In the genomic region with DNA sequence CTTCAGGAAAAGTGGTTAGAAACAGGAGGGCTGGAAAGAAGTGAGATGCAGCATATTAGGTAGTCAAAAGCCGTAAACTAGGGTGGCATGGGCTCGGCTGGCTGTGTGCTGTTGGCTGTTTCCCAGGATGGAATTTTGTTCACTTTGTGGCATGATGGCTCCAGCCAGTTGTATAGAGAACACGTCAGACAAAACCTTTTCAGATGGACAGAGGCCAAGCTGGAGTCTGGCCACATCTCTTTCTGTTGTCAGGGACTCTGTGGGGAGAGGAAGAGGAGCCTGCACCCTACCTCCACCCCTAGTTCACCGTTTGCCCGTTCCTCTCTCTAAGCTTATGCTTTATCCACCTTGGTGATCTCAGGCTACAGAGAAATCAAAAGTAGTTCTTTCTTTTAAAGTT, we compare ENCODE assay signal across 11 cellular contexts. TPM values are rescaled to one million over a fixed set of nuclear protein-coding genes. Genes with fewer than 3 reads are reported as not detected.
A peak's percentile ranks its signal among the peaks of the same experiment; 100 is the strongest.
DNase-seq lines count a peak whose midpoint lies in the region; ATAC-seq and TF ChIP-seq lines count a peak whose summit lies in the region.
"Had no signal": no experiment of that assay in that cellular context is flagged by ENCODE, and none has a peak within 500 bp of the region (broad histone marks: within the 10 kb centered on the region; RNA-seq: fewer than 3 reads in every experiment).

No MANE protein-coding gene starts in this region.

- CTCF ChIA-PET in activated CD8-positive, alpha-beta T cell treated with anti-CD3 and anti-CD28 coated beads, Interleukin-2, amount 10 ng/mL, durations not matched to agents 7 days and 5 days (lab: Charles Lee) = interaction anchor here (2.6 to 3.4 kb wide), 2 partner anchors 23 to 111 kb away, joined by 9 to 15 read pairs; a partner anchor contains a TSS

- TF ChIP-seq CTCF in VCaP (conservative IDR thresholded peaks at IDR 0.05) (no peak), psoas muscle (IDR thresholded peaks at IDR 0.05) (no peak)

- H3K4me1 Mint-ChIP-seq in activated CD8-positive, alpha-beta T cell treated with anti-CD3 and anti-CD28 coated beads, Interleukin-2, amount 10 ng/mL, durations not matched to agents 7 days and 5 days (ENCODE audit: low read depth) = peaks cover 39% of the 10 kb centered on the region

- H3K9me3 ChIP-seq in psoas muscle = no peaks in the 10 kb centered on the region
- H3K9me3 ChIP-seq: MG63 had no signal

- peaks cover 61% of the 10 kb centered on the region for H3K36me3 Mint-ChIP-seq in activated CD8-positive, alpha-beta T cell treated with anti-CD3 and anti-CD28 coated beads, Interleukin-2, amount 10 ng/mL, durations not matched to agents 7 days and 5 days (ENCODE audit: low read depth)

- no peak overlapping the region for H3K4me3 Mint-ChIP-seq in activated CD8-positive, alpha-beta T cell treated with anti-CD3 and anti-CD28 coated beads, Interleukin-2, amount 10 ng/mL, durations not matched to agents 7 days and 5 days
- H3K4me3 Mint-ChIP-seq: CD8-positive, alpha-beta memory T cell had no signal

- DNase-seq in DMS 273 (lab: John Stamatoyannopoulos, UW; ENCODE audit: unreplicated experiment) (peak; percentile 80), glomerular visceral epithelial cell (ENCODE audit: extremely low spot score) (peak; percentile 59), psoas muscle (no peak), NOMO-1 treated with DMSO at 0.1 percent for 48 hours (lab: John Stamatoyannopoulos, UW; ENCODE audit: unreplicated experiment) (no peak), NCI-H510A treated with DMSO at 0.1 percent for 48 hours (lab: John Stamatoyannopoulos, UW) (no peak), AML-193 (lab: John Stamatoyannopoulos, UW) (no peak)
- DNase-seq in activated CD8-positive, alpha-beta T cell treated with anti-CD3 and anti-CD28 coated beads, Interleukin-2, amount 10 ng/mL, durations not matched to agents 7 days and 5 days = no peak
- DNase-seq: activated CD4-positive, alpha-beta T cell treated with anti-CD3 and anti-CD28 coated beads, Interleukin-2, amount 50 U/mL, for 1 hour; CD8-positive, alpha-beta memory T cell; MG63 had no signal

- H3K27ac ChIP-seq in VCaP (peak overlapping the region; percentile 69), psoas muscle (no peak overlapping the region)

- no peaks in the 10 kb centered on the region for H3K27me3 ChIP-seq in psoas muscle (ENCODE audit: insufficient read depth in 3 of 3, low read length in 2 of 3)
- H3K27me3 ChIP-seq: MG63 had no signal

- POLR2A ChIA-PET in activated CD8-positive, alpha-beta T cell treated with anti-CD3 and anti-CD28 coated beads, Interleukin-2, amount 10 ng/mL, durations not matched to agents 7 days and 5 days (lab: Charles Lee) = interaction anchor here (0.7 kb wide), 1 partner anchor 296 kb away, joined by 4 read pairs; no protein-coding TSS in a partner anchor

- intact Hi-C loops in psoas muscle (cut with DNase I) = no loop called here

- ATAC-seq in psoas muscle = peak; percentile 51 to 86 (median 76)
- no peak for ATAC-seq in activated CD8-positive, alpha-beta T cell treated with anti-CD3 and anti-CD28 coated beads, Interleukin-2, amount 10 ng/mL, durations not matched to agents 7 days and 5 days

- H3K27ac Mint-ChIP-seq in activated CD8-positive, alpha-beta T cell treated with anti-CD3 and anti-CD28 coated beads, Interleukin-2, amount 10 ng/mL, durations not matched to agents 7 days and 5 days = no peak overlapping the region

- no peaks in the 10 kb centered on the region for H3K27me3 Mint-ChIP-seq in activated CD8-positive, alpha-beta T cell treated with anti-CD3 and anti-CD28 coated beads, Interleukin-2, amount 10 ng/mL, durations not matched to agents 7 days and 5 days (ENCODE audit: low read depth)
- H3K27me3 Mint-ChIP-seq: CD8-positive, alpha-beta memory T cell had no signal

- H3K4me1 ChIP-seq in psoas muscle = peaks cover 18% of the 10 kb centered on the region

- no peaks in the 10 kb centered on the region for H3K9me3 Mint-ChIP-seq in activated CD8-positive, alpha-beta T cell treated with anti-CD3 and anti-CD28 coated beads, Interleukin-2, amount 10 ng/mL, durations not matched to agents 7 days and 5 days (ENCODE audit: insufficient read depth)
- H3K9me3 Mint-ChIP-seq: CD8-positive, alpha-beta memory T cell had no signal

- 13 to 30% (median 17%) methylated on average over 5 of the region's 5 CpGs for WGBS in psoas muscle, 3 donors

- H3K4me3 ChIP-seq in psoas muscle = no peak overlapping the region
- H3K4me3 ChIP-seq: MG63 had no signal

- H3K36me3 ChIP-seq in psoas muscle (ENCODE audit: insufficient read depth in 1 of 2, low read depth in 1 of 2) = peaks cover 9 to 78% of the 10 kb centered on the region in 2 donors

RNA-seq across cellular contexts. Expression of a gene that starts 22.0 kb away (rescaled TPM):
- 10 to 100 TPM; 37.1 to 53.4 (median 51.1) TPM for total RNA-seq in psoas muscle
- 10 to 100 TPM; 23.2 to 56.3 (median 35.4) TPM for polyA plus RNA-seq in psoas muscle
- 10 to 100 TPM; 40.0 to 41.1 TPM for total RNA-seq in activated CD8-positive, alpha-beta T cell treated with anti-CD3 and anti-CD28 coated beads, Interleukin-2, amount 10 ng/mL, durations not matched to agents 7 days and 5 days

RNA-seq across cellular contexts. Expression of a gene that starts 33.2 kb away (rescaled TPM):
- 10 to 100 TPM; 20.9 to 38.8 (median 22.1) TPM for total RNA-seq in psoas muscle
- 10 to 100 TPM; 18.1 to 92.3 (median 40.4) TPM for polyA plus RNA-seq in psoas muscle
- total RNA-seq in activated CD8-positive, alpha-beta T cell treated with anti-CD3 and anti-CD28 coated beads, Interleukin-2, amount 10 ng/mL, durations not matched to agents 7 days and 5 days = 10 to 100 TPM; 32.6 to 33.5 TPM

RNA-seq across cellular contexts. Expression of a gene that starts 46.8 kb away (rescaled TPM):
- 10 to 100 TPM in 1 of 4 donors, 1 to 10 TPM in 3; 3.1 to 49.1 (median 3.6) TPM for total RNA-seq in psoas muscle
- 1 to 10 TPM; 1.2 to 3.1 (median 1.6) TPM for polyA plus RNA-seq in psoas muscle
- total RNA-seq in activated CD8-positive, alpha-beta T cell treated with anti-CD3 and anti-CD28 coated beads, Interleukin-2, amount 10 ng/mL, durations not matched to agents 7 days and 5 days = under 1 TPM in 1 of 2 experiments, not detected in 1; 0.63 TPM

Comparison
In these comparisons a context has a peak if more than half of its experiments do, and no peak if none do; other contexts are left out.
1. DNase-seq: peak in DMS 273 (single experiment) and glomerular visceral epithelial cell (single experiment); none in psoas muscle (0 of 2), NOMO-1 treated with DMSO at 0.1 percent for 48 hours (single experiment), NCI-H510A treated with DMSO at 0.1 percent for 48 hours (single experiment), AML-193 (0 of 2) and activated CD8-positive, alpha-beta T cell treated with anti-CD3 and anti-CD28 coated beads, Interleukin-2, amount 10 ng/mL, durations not matched to agents 7 days and 5 days (single experiment).